Comparison of ENCODE assay signal across 8 cellular contexts in genomic region chr1:167627865-167628641, GRCh38. TPM values are rescaled to one million over a fixed set of nuclear protein-coding genes. Genes with fewer than 3 reads are reported as not detected.
DNase-seq lines count a peak whose midpoint lies in the region; ATAC-seq and TF ChIP-seq lines count a peak whose summit lies in the region.

No MANE protein-coding gene starts in this region.

- H3K4me2 ChIP-seq in GM23248 (ENCODE audit: unreplicated experiment) = no peak overlapping the region

- H3K9me3 ChIP-seq in RWPE2 (ENCODE audit: severe bottlenecking) (peaks cover 2% of the 10 kb centered on the region), GM23248 (ENCODE audit: low read depth) (no peaks in the 10 kb centered on the region)

- H4K20me1 ChIP-seq in GM23248 (ENCODE audit: insufficient read depth) = no peaks in the 10 kb centered on the region

- peak; percentile 21 for DNase-seq in NCI-H510A treated with DMSO at 0.1 percent for 48 hours (lab: John Stamatoyannopoulos, UW)
- no peak for DNase-seq in NCI-H510A (lab: John Stamatoyannopoulos, UW)
- DNase-seq in RWPE2 (ENCODE audit: low spot score) = no peak
- peak; percentile 22 to 52 (median 42) for DNase-seq in activated naive CD4-positive, alpha-beta T cell (lab: John Stamatoyannopoulos, UW)
- peak; percentile 82 for DNase-seq in natural killer cell treated with Interleukin-12 subunit alpha and Interleukin-12 subunit beta and Interleukin-15 and Interleukin-18, amount 100 ng/mL, for 72 hours (ENCODE audit: low spot score)
- DNase-seq in GM23248 = no peak
- no peak for DNase-seq in HEK293T (ENCODE audit: extremely low spot score)

- no peaks in the 10 kb centered on the region for H3K9me2 ChIP-seq in GM23248 (ENCODE audit: insufficient read depth)

- no peak for TF ChIP-seq CTCF in RWPE2 (IDR thresholded peaks at IDR 0.05; ENCODE audit: poor library complexity, severe bottlenecking)

- peaks cover 12% of the 10 kb centered on the region for H3K36me3 Mint-ChIP-seq in natural killer cell treated with Interleukin-12 subunit alpha and Interleukin-12 subunit beta and Interleukin-15 and Interleukin-18, amount 100 ng/mL, for 72 hours

- H3K27me3 Mint-ChIP-seq in natural killer cell treated with Interleukin-12 subunit alpha and Interleukin-12 subunit beta and Interleukin-15 and Interleukin-18, amount 100 ng/mL, for 72 hours = no peaks in the 10 kb centered on the region

- H3K9ac ChIP-seq in GM23248 = no peak overlapping the region

- H3K36me3 ChIP-seq in RWPE2 (ENCODE audit: low read depth) (no peaks in the 10 kb centered on the region), GM23248 (ENCODE audit: low read depth) (no peaks in the 10 kb centered on the region)

- H3K79me2 ChIP-seq in GM23248 (ENCODE audit: insufficient read depth) = no peaks in the 10 kb centered on the region

- peak; percentile 59 for ATAC-seq in HG03066 (IDR thresholded peaks at IDR 0.05; ENCODE audit: low read depth, unreplicated experiment)
- ATAC-seq in RWPE2 (ENCODE audit: low read depth) = 0 out of 3 replicates have a peak, but pooled peaks have one; percentile 26
- peak; percentile 75 to 86 for ATAC-seq in natural killer cell treated with Interleukin-12 subunit alpha and Interleukin-12 subunit beta and Interleukin-15 and Interleukin-18, amount 100 ng/mL, for 72 hours

- no peaks in the 10 kb centered on the region for H3K9me3 Mint-ChIP-seq in natural killer cell treated with Interleukin-12 subunit alpha and Interleukin-12 subunit beta and Interleukin-15 and Interleukin-18, amount 100 ng/mL, for 72 hours

- peak overlapping the region; percentile 95 for H3K4me3 Mint-ChIP-seq in natural killer cell treated with Interleukin-12 subunit alpha and Interleukin-12 subunit beta and Interleukin-15 and Interleukin-18, amount 100 ng/mL, for 72 hours

- H3K4me1 ChIP-seq in RWPE2 (ENCODE audit: insufficient read depth, poor library complexity, severe bottlenecking) (no peaks in the 10 kb centered on the region), GM23248 (ENCODE audit: insufficient read depth) (no peaks in the 10 kb centered on the region)

- H2AFZ ChIP-seq in GM23248 = no peak overlapping the region

- peak overlapping the region; percentile 91 to 97 for H3K27ac Mint-ChIP-seq in natural killer cell treated with Interleukin-12 subunit alpha and Interleukin-12 subunit beta and Interleukin-15 and Interleukin-18, amount 100 ng/mL, for 72 hours

- H3K4me3 ChIP-seq in RWPE2 (ENCODE audit: severe bottlenecking) (no peak overlapping the region), GM23248 (no peak overlapping the region)

- in situ Hi-C loops in GM23248 (cut with MboI) = no loop called here

- H3K27ac ChIP-seq in RWPE2 (ENCODE audit: poor library complexity, severe bottlenecking) = no peak overlapping the region
- H3K27ac ChIP-seq in GM23248 = no peak overlapping the region

- CTCF ChIA-PET in HEK293T (lab: Yijun Ruan, JAX) = interaction anchor here (0.6 kb wide), 1 partner anchor 151 kb away, joined by 3 read pairs; no protein-coding TSS in a partner anchor

- POLR2A ChIA-PET in HEK293T (lab: Yijun Ruan, JAX) = no interaction called here

- H3K4me1 Mint-ChIP-seq in natural killer cell treated with Interleukin-12 subunit alpha and Interleukin-12 subunit beta and Interleukin-15 and Interleukin-18, amount 100 ng/mL, for 72 hours (ENCODE audit: low read depth in 2 of 2) = peaks cover 58 to 61% of the 10 kb centered on the region in 2 donors

- no peaks in the 10 kb centered on the region for H3F3A ChIP-seq in GM23248 (ENCODE audit: insufficient read depth)

- H3K27me3 ChIP-seq in RWPE2 (ENCODE audit: insufficient read depth, poor library complexity, severe bottlenecking) (no peaks in the 10 kb centered on the region), GM23248 (replicated peaks; ENCODE audit: insufficient read depth) (no peaks in the 10 kb centered on the region)

- 88 to 92% methylated on average over 9 to 10 of the region's 10 CpGs for WGBS in GM23248 (ENCODE audit: low coverage in 1 of 2, low lambda C conversion rate in 2 of 2, missing lambda C conversion rate in 2 of 2), 2 experiments

TF ChIP-seq in HEK293T, 16 proteins besides CTCF, POLR2A, EP300 and RAD21:
- no peak for TF ChIP-seq TARDBP (IDR thresholded peaks at IDR 0.05)
- TF ChIP-seq ELF4 (IDR thresholded peaks at IDR 0.05) = no peak
- no peak for TF ChIP-seq HDGF (IDR thresholded peaks at IDR 0.05; ENCODE audit: borderline replicate concordance)
- no peak for TF ChIP-seq SUZ12 (IDR thresholded peaks at IDR 0.05)
- no peak for TF ChIP-seq FOXK2 (IDR thresholded peaks at IDR 0.05)
- TF ChIP-seq FOXM1 (IDR thresholded peaks at IDR 0.05; ENCODE audit: borderline replicate concordance) = no peak
- no peak for TF ChIP-seq ZNF384 (IDR thresholded peaks at IDR 0.05)
- no peak for TF ChIP-seq NFRKB (IDR thresholded peaks at IDR 0.05)
- TF ChIP-seq SP1 (IDR thresholded peaks at IDR 0.05) = no peak
- TF ChIP-seq CTBP1 (IDR thresholded peaks at IDR 0.05; ENCODE audit: borderline replicate concordance) = no peak
- no peak for TF ChIP-seq FOXA1 (IDR thresholded peaks at IDR 0.05)
- TF ChIP-seq, protein P1, sequence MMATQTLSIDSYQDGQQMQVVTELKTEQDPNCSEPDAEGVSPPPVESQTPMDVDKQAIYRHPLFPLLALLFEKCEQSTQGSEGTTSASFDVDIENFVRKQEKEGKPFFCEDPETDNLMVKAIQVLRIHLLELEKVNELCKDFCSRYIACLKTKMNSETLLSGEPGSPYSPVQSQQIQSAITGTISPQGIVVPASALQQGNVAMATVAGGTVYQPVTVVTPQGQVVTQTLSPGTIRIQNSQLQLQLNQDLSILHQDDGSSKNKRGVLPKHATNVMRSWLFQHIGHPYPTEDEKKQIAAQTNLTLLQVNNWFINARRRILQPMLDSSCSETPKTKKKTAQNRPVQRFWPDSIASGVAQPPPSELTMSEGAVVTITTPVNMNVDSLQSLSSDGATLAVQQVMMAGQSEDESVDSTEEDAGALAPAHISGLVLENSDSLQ (IDR thresholded peaks at IDR 0.05) = no peak
- no peak for TF ChIP-seq L3MBTL2 (conservative IDR thresholded peaks at IDR 0.05)
- no peak for TF ChIP-seq LEF1 (IDR thresholded peaks at IDR 0.05; ENCODE audit: borderline replicate concordance)
- no peak for TF ChIP-seq BHLHE40 (IDR thresholded peaks at IDR 0.05; ENCODE audit: borderline replicate concordance)
- no peak for TF ChIP-seq ARNT (IDR thresholded peaks at IDR 0.05)

RNA-seq across cellular contexts. Expression of gene RCSD1, which starts 2.0 kb away (rescaled TPM):
- 10 to 100 TPM; 30.3 to 30.9 TPM for total RNA-seq in natural killer cell treated with Interleukin-12 subunit alpha and Interleukin-12 subunit beta and Interleukin-15 and Interleukin-18, amount 100 ng/mL, for 72 hours
- total RNA-seq in GM23248 (2014; rRNA removed; shearing (Covaris generic)) = 0.22 TPM in 1 of 2 replicates, not detected in the other
- 0.15 and 0.23 TPM in 2 replicates for polyA plus RNA-seq in GM23248 (2016; fragmentation: Nextera tagmentation; extraction: Ambion mirVana)

Comparison
In these comparisons a context has a peak if more than half of its experiments do, and no peak if none do; other contexts are left out.
1. DNase-seq: peak in NCI-H510A treated with DMSO at 0.1 percent for 48 hours (single experiment), activated naive CD4-positive, alpha-beta T cell (4 of 4) and natural killer cell treated with Interleukin-12 subunit alpha and Interleukin-12 subunit beta and Interleukin-15 and Interleukin-18, amount 100 ng/mL, for 72 hours (single experiment); none in NCI-H510A (single experiment), RWPE2 (single experiment), GM23248 (single experiment) and HEK293T (single experiment).
2. ATAC-seq: peak in every context shown above with its lines; median percentile 80 in natural killer cell treated with Interleukin-12 subunit alpha and Interleukin-12 subunit beta and Interleukin-15 and Interleukin-18, amount 100 ng/mL, for 72 hours; 59 in HG03066; 26 in RWPE2.
3. RNA of gene RCSD1, which starts 2.0 kb away (total RNA-seq): 30.3 to 30.9 TPM in natural killer cell treated with Interleukin-12 subunit alpha and Interleukin-12 subunit beta and Interleukin-15 and Interleukin-18, amount 100 ng/mL, for 72 hours; 0.22 TPM in GM23248; every median in the first group is over 10 times any median in the second.